15 cellular contexts compared by ENCODE assay signal in the genomic region with DNA sequence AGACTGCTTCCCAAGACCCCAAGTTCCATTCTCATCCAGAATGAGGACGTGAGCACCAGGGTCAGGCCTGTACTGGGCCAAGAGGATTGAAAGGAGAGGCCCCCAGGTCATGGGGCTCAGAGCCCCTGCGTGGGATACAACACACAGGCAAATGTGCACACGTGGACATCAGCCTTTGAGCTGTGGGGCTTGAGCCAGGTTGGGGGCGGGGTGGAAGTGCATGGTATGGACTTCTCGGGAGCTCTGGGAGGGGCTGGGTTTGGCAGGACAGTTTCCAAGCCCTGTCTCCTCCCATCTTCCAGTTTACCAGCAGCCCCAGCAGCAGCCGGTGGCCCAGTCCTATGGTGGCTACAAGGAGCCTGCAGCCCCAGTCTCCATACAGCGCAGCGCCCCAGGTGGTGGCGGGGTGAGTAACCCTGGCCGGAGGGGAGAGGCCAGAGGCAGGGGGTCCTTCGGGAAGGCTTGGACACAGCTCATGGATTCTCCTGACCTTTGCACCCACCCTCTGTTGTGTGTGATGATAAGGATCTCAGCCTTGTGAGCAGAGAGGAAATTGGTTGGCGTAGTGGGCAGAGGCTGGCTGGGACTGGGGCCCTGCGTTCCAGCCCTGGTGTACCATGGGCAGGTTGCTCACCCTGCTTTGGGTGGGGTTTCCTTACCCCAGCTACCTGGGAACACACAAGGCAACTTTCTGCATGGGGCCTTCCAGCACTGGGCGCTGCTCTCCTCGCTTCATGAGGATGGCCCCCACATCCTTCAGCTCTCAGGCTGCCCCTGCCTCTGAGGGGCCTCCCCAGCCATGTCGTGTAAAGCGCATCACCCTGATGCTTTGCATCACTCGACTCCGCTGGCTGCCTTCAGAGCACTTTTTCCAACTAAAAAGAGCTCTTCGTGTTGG. TPM values are rescaled to one million over a fixed set of nuclear protein-coding genes. Genes with fewer than 3 reads are reported as not detected.
A peak's percentile ranks its signal among the peaks of the same experiment; 100 is the strongest.
DNase-seq lines count a peak whose midpoint lies in the region; ATAC-seq lines count a peak whose summit lies in the region.
"Had no signal": no experiment of that assay in that cellular context is flagged by ENCODE, and none has a peak within 500 bp of the region (broad histone marks: within the 10 kb centered on the region; RNA-seq: fewer than 3 reads in every experiment).

No MANE protein-coding gene starts in this region.

- peak; percentile 59 for ATAC-seq in left colon
- no peak for ATAC-seq in stimulated activated memory B cell treated with anti-CD40 and anti-IgM and Interleukin-4, amounts not matched to agents 10 μg/mL and 1 μg/mL and 100 μg/mL, for 72 hours
- no peak for ATAC-seq in HG03439 (IDR thresholded peaks at IDR 0.05; ENCODE audit: unreplicated experiment)
- no peak for ATAC-seq in HG03378 (IDR thresholded peaks at IDR 0.05; ENCODE audit: unreplicated experiment)

- no peak overlapping the region for H3K27ac Mint-ChIP-seq in activated CD4-positive, alpha-beta memory T cell treated with anti-CD3 and anti-CD28 coated beads, Interleukin-2, amount 10 ng/mL, durations not matched to agents 7 days and 5 days
- H3K27ac Mint-ChIP-seq in stimulated activated memory B cell treated with anti-CD40 and anti-IgM and Interleukin-4, amounts not matched to agents 10 μg/mL and 1 μg/mL and 100 μg/mL, for 72 hours = peak overlapping the region; percentile 46

- no peaks in the 10 kb centered on the region for H3K9me3 Mint-ChIP-seq in activated CD4-positive, alpha-beta memory T cell treated with anti-CD3 and anti-CD28 coated beads, Interleukin-2, amount 10 ng/mL, durations not matched to agents 7 days and 5 days
- no peaks in the 10 kb centered on the region for H3K9me3 Mint-ChIP-seq in stimulated activated memory B cell treated with anti-CD40 and anti-IgM and Interleukin-4, amounts not matched to agents 10 μg/mL and 1 μg/mL and 100 μg/mL, for 72 hours

- peaks cover 18% of the 10 kb centered on the region for H3K4me1 Mint-ChIP-seq in activated CD4-positive, alpha-beta memory T cell treated with anti-CD3 and anti-CD28 coated beads, Interleukin-2, amount 10 ng/mL, durations not matched to agents 7 days and 5 days
- H3K4me1 Mint-ChIP-seq in stimulated activated memory B cell treated with anti-CD40 and anti-IgM and Interleukin-4, amounts not matched to agents 10 μg/mL and 1 μg/mL and 100 μg/mL, for 72 hours = peaks cover 13% of the 10 kb centered on the region

- H3K27me3 Mint-ChIP-seq in activated CD4-positive, alpha-beta memory T cell treated with anti-CD3 and anti-CD28 coated beads, Interleukin-2, amount 10 ng/mL, durations not matched to agents 7 days and 5 days = no peaks in the 10 kb centered on the region
- H3K27me3 Mint-ChIP-seq in stimulated activated memory B cell treated with anti-CD40 and anti-IgM and Interleukin-4, amounts not matched to agents 10 μg/mL and 1 μg/mL and 100 μg/mL, for 72 hours = no peaks in the 10 kb centered on the region

- peak; percentile 10 for DNase-seq in activated T-cell treated with anti-CD3 and anti-CD28 coated beads, Interleukin-2, amount 50 U/mL, for 1 hour
- no peak for DNase-seq in activated T-cell treated with anti-CD3 and anti-CD28 coated beads for 4 hours
- DNase-seq in activated CD4-positive, alpha-beta memory T cell treated with anti-CD3 and anti-CD28 coated beads, Interleukin-2, amount 10 ng/mL, durations not matched to agents 7 days and 5 days = peak; percentile 14
- DNase-seq in left colon = no peak
- no peak for DNase-seq in COLO668 (lab: John Stamatoyannopoulos, UW; ENCODE audit: unreplicated experiment)
- DNase-seq: ACHN; NCI-H187; occipital lobe; stimulated activated CD4-positive, alpha-beta T cell treated with anti-CD3 and anti-CD28 coated beads, Interleukin-1b, Interleukin-23, amount 100 ng/mL, for 48 hours; T-helper 2 cell had no signal

- CTCF ChIA-PET in activated CD4-positive, alpha-beta memory T cell treated with anti-CD3 and anti-CD28 coated beads, Interleukin-2, amount 10 ng/mL, durations not matched to agents 7 days and 5 days (lab: Charles Lee) = interaction anchor here (1.2 kb wide), 1 partner anchor 9 kb away, joined by 3 read pairs; no protein-coding TSS in a partner anchor

- no peak overlapping the region for H3K4me3 Mint-ChIP-seq in activated CD4-positive, alpha-beta memory T cell treated with anti-CD3 and anti-CD28 coated beads, Interleukin-2, amount 10 ng/mL, durations not matched to agents 7 days and 5 days
- H3K4me3 Mint-ChIP-seq in stimulated activated memory B cell treated with anti-CD40 and anti-IgM and Interleukin-4, amounts not matched to agents 10 μg/mL and 1 μg/mL and 100 μg/mL, for 72 hours = no peak overlapping the region

- peaks cover 56% of the 10 kb centered on the region for H3K36me3 Mint-ChIP-seq in activated CD4-positive, alpha-beta memory T cell treated with anti-CD3 and anti-CD28 coated beads, Interleukin-2, amount 10 ng/mL, durations not matched to agents 7 days and 5 days (ENCODE audit: low read depth)
- peaks cover 68% of the 10 kb centered on the region for H3K36me3 Mint-ChIP-seq in stimulated activated memory B cell treated with anti-CD40 and anti-IgM and Interleukin-4, amounts not matched to agents 10 μg/mL and 1 μg/mL and 100 μg/mL, for 72 hours

- POLR2A ChIA-PET in activated CD4-positive, alpha-beta memory T cell treated with anti-CD3 and anti-CD28 coated beads, Interleukin-2, amount 10 ng/mL, durations not matched to agents 7 days and 5 days (lab: Charles Lee) = interaction anchor here (1.3 to 1.4 kb wide), 2 partner anchors 11 to 16 kb away, joined by 3 read pairs; no protein-coding TSS in a partner anchor

- intact Hi-C loops in left colon (cut with DNase I, micrococcal nuclease) = no loop called here

RNA-seq across cellular contexts. Expression of a gene that starts 45.1 kb away (rescaled TPM):
- total RNA-seq in activated CD4-positive, alpha-beta memory T cell treated with anti-CD3 and anti-CD28 coated beads, Interleukin-2, amount 10 ng/mL, durations not matched to agents 7 days and 5 days = 100 to 1,000 TPM; 193 to 196 TPM
- total RNA-seq in left colon = 100 to 1,000 TPM; 245 to 318 TPM

RNA-seq across cellular contexts. Expression of a gene that starts 52.2 kb away (rescaled TPM):
- total RNA-seq in activated CD4-positive, alpha-beta memory T cell treated with anti-CD3 and anti-CD28 coated beads, Interleukin-2, amount 10 ng/mL, durations not matched to agents 7 days and 5 days = not detected
- total RNA-seq in left colon = not detected
- total RNA-seq: cardiac muscle cell, Daoy, occipital lobe had no signal

Comparison
In these comparisons a context has a peak if more than half of its experiments do, and no peak if none do; other contexts are left out.
1. DNase-seq: peak in activated T-cell treated with anti-CD3 and anti-CD28 coated beads, Interleukin-2, amount 50 U/mL, for 1 hour (single experiment) and activated CD4-positive, alpha-beta memory T cell treated with anti-CD3 and anti-CD28 coated beads, Interleukin-2, amount 10 ng/mL, durations not matched to agents 7 days and 5 days (single experiment); none in activated T-cell treated with anti-CD3 and anti-CD28 coated beads for 4 hours (single experiment), left colon (0 of 2) and COLO668 (single experiment).